In genomic region chr1:66271216-66271903, GRCh38 we compare ENCODE assay signal across 8 cellular contexts.
DNase-seq lines count a peak whose midpoint lies in the region; ATAC-seq and TF ChIP-seq lines count a peak whose summit lies in the region.

No MANE protein-coding gene starts in this region.

- peak overlapping the region; percentile 96 to 99 for H3K27ac Mint-ChIP-seq in natural killer cell treated with Interleukin-12 subunit alpha and Interleukin-12 subunit beta and Interleukin-15 and Interleukin-18, amount 100 ng/mL, for 72 hours
- no peak overlapping the region for H3K27ac Mint-ChIP-seq in natural killer cell

- no peaks in the 10 kb centered on the region for H3K27me3 ChIP-seq in adrenal gland

- no peaks in the 10 kb centered on the region for H3K9me3 ChIP-seq in adrenal gland (replicated peaks in 1 of 3)

- TF ChIP-seq CTCF in natural killer cell (IDR thresholded peaks at IDR 0.05) = no peak
- no peak for TF ChIP-seq CTCF in adrenal gland (IDR thresholded peaks at IDR 0.05)
- TF ChIP-seq CTCF in GM10248 (IDR thresholded peaks at IDR 0.05; ENCODE audit: control extremely low read depth, extremely low read depth, low read depth, missing control alignments) = no peak

- WGBS in adrenal gland, 4 donors = 27 to 30% (median 28%) methylated on average over 8 of the region's 8 CpGs

- H3K4me3 ChIP-seq in adrenal gland = no peak overlapping the region

- H3K4me1 Mint-ChIP-seq in natural killer cell treated with Interleukin-12 subunit alpha and Interleukin-12 subunit beta and Interleukin-15 and Interleukin-18, amount 100 ng/mL, for 72 hours (ENCODE audit: low read depth in 2 of 2) = peaks cover 43 to 54% of the 10 kb centered on the region in 2 donors
- H3K4me1 Mint-ChIP-seq in natural killer cell = peaks cover 21 to 24% of the 10 kb centered on the region in 2 donors

- TF ChIP-seq POLR2A in adrenal gland (IDR thresholded peaks at IDR 0.05) = no peak

- peak overlapping the region in 4 of 5 donors; percentile 9 to 78 (median 56) for H3K27ac ChIP-seq in adrenal gland

- H3K27me3 Mint-ChIP-seq in natural killer cell treated with Interleukin-12 subunit alpha and Interleukin-12 subunit beta and Interleukin-15 and Interleukin-18, amount 100 ng/mL, for 72 hours = no peaks in the 10 kb centered on the region
- H3K27me3 Mint-ChIP-seq in natural killer cell (ENCODE audit: low read depth in 2 of 2) = peaks cover 0 to 9% of the 10 kb centered on the region in 2 donors

- no peaks in the 10 kb centered on the region for H3K9me3 Mint-ChIP-seq in natural killer cell treated with Interleukin-12 subunit alpha and Interleukin-12 subunit beta and Interleukin-15 and Interleukin-18, amount 100 ng/mL, for 72 hours
- H3K9me3 Mint-ChIP-seq in natural killer cell = no peaks in the 10 kb centered on the region

- no peaks in the 10 kb centered on the region for H3K36me3 ChIP-seq in adrenal gland (replicated peaks in 1 of 2)

- CTCF ChIA-PET in GM10248 (lab: Yijun Ruan, JAX) = interaction anchor here (1.6 to 2.3 kb wide), 4 partner anchors 11 to 175 kb away, joined by 4 to 11 read pairs (median 6); no protein-coding TSS in a partner anchor

- intact Hi-C loops in natural killer cell (cut with micrococcal nuclease) = no loop called here
- intact Hi-C loops in adrenal gland (cut with DNase I) = no loop called here
- intact Hi-C loops in left cardiac atrium (cut with DNase I) = loop anchor here (1.0 to 5.0 kb wide), 2 partner anchors 61 to 64 kb away; no protein-coding TSS in a partner anchor
- intact Hi-C loops in posterior vena cava (cut with DNase I) = loop anchor here in 1 of 2 donors (10.0 kb wide), 1 partner anchor 63 kb away; no protein-coding TSS in a partner anchor

- H3K4me1 ChIP-seq in adrenal gland (replicated peaks in 1 of 2) = peaks cover 12 to 46% of the 10 kb centered on the region in 2 donors

- ATAC-seq in natural killer cell treated with Interleukin-12 subunit alpha and Interleukin-12 subunit beta and Interleukin-15 and Interleukin-18, amount 100 ng/mL, for 72 hours = no peak
- no peak for ATAC-seq in natural killer cell
- ATAC-seq in left cardiac atrium = peak; percentile 91
- no peak for ATAC-seq in HG02588 (IDR thresholded peaks at IDR 0.05; ENCODE audit: unreplicated experiment)

- H3K36me3 Mint-ChIP-seq in natural killer cell treated with Interleukin-12 subunit alpha and Interleukin-12 subunit beta and Interleukin-15 and Interleukin-18, amount 100 ng/mL, for 72 hours = no peaks in the 10 kb centered on the region
- no peaks in the 10 kb centered on the region for H3K36me3 Mint-ChIP-seq in natural killer cell

- no peak for DNase-seq in natural killer cell treated with Interleukin-12 subunit alpha and Interleukin-12 subunit beta and Interleukin-15 and Interleukin-18, amount 100 ng/mL, for 72 hours (ENCODE audit: low spot score)
- DNase-seq in natural killer cell (no peak), NOMO-1 treated with DMSO at 0.1 percent for 48 hours (lab: John Stamatoyannopoulos, UW; ENCODE audit: unreplicated experiment) (peak; percentile 63), adrenal gland (peak; percentile 61 to 90 (median 68)), left cardiac atrium (peak; percentile 87), posterior vena cava (ENCODE audit: low spot score) (peak; percentile 89), GM10248 (ENCODE audit: extremely low spot score) (no peak)

- no peak overlapping the region for H3K4me3 Mint-ChIP-seq in natural killer cell treated with Interleukin-12 subunit alpha and Interleukin-12 subunit beta and Interleukin-15 and Interleukin-18, amount 100 ng/mL, for 72 hours
- H3K4me3 Mint-ChIP-seq in natural killer cell = no peak overlapping the region

- POLR2A ChIA-PET in GM10248 (lab: Yijun Ruan, JAX) = no interaction called here

Comparison
In these comparisons a context has a peak if more than half of its experiments do, and no peak if none do; other contexts are left out.
1. H3K27ac Mint-ChIP-seq: peak in natural killer cell treated with Interleukin-12 subunit alpha and Interleukin-12 subunit beta and Interleukin-15 and Interleukin-18, amount 100 ng/mL, for 72 hours (2 of 2); none in natural killer cell (0 of 2).
2. ATAC-seq: peak in left cardiac atrium (2 of 2); none in natural killer cell treated with Interleukin-12 subunit alpha and Interleukin-12 subunit beta and Interleukin-15 and Interleukin-18, amount 100 ng/mL, for 72 hours (0 of 2), natural killer cell (0 of 3) and HG02588 (single experiment).
3. DNase-seq: peak in NOMO-1 treated with DMSO at 0.1 percent for 48 hours (single experiment), adrenal gland (7 of 7), left cardiac atrium (single experiment) and posterior vena cava (single experiment); none in natural killer cell treated with Interleukin-12 subunit alpha and Interleukin-12 subunit beta and Interleukin-15 and Interleukin-18, amount 100 ng/mL, for 72 hours (single experiment), natural killer cell (single experiment) and GM10248 (single experiment).
4. intact Hi-C loops: an anchor here in left cardiac atrium (1.0 to 5.0 kb wide); none called in natural killer cell and adrenal gland.